ENCODE assay signal across 19 cellular contexts in genomic region chr5:9392625-9393024, GRCh38.
DNase-seq lines count a peak whose midpoint lies in the region; ATAC-seq, FAIRE-seq and TF ChIP-seq lines count a peak whose summit lies in the region.
"Had no signal": no experiment of that assay in that cellular context is flagged by ENCODE, and none has a peak within 500 bp of the region (broad histone marks: within the 10 kb centered on the region; RNA-seq: fewer than 3 reads in every experiment).

No MANE protein-coding gene starts in this region.

- no peak overlapping the region for H2AFZ ChIP-seq in GM23248

- no peak overlapping the region for H3K4me2 ChIP-seq in GM23248 (ENCODE audit: unreplicated experiment)

- H3K9me3 ChIP-seq in left ventricle myocardium inferior (replicated peaks): no peaks in the 10 kb centered on the region
- no peaks in the 10 kb centered on the region for H3K9me3 ChIP-seq in GM23248 (ENCODE audit: low read depth)
- H3K9me3 ChIP-seq in kidney (ENCODE audit: control insufficient read depth in 1 of 2, low read length in 2 of 2): no peaks in the 10 kb centered on the region
- H3K9me3 ChIP-seq: HAP-1 had no signal

- intact Hi-C loops in Right ventricle myocardium inferior (cut with DNase I) (no loop called here), cardiac septum (cut with DNase I) (no loop called here), left ventricle myocardium inferior (cut with micrococcal nuclease) (no loop called here), kidney (cut with DNase I) (no loop called here)

- no peaks in the 10 kb centered on the region for H3K9me2 ChIP-seq in GM23248 (ENCODE audit: insufficient read depth)

- DNase-seq in Right ventricle myocardium inferior (ENCODE audit: missing footprints) (no peak), cardiac septum (ENCODE audit: low spot score) (no peak), left ventricle myocardium inferior (no peak), myocyte (ENCODE audit: low read depth) (peak; percentile 18), SW 1271 (lab: John Stamatoyannopoulos, UW) (no peak), GM23248 (no peak), kidney (no peak)
- DNase-seq: CD8-positive, alpha-beta T cell; COR-L47; DMS153; DMS79 treated with DMSO at 0.1 percent for 48 hours; EL had no signal

- no peaks in the 10 kb centered on the region for H3F3A ChIP-seq in GM23248 (ENCODE audit: insufficient read depth)

- in situ Hi-C loops in GM23248 (cut with MboI): no loop called here

- H3K9ac ChIP-seq in GM23248: no peak overlapping the region
- H3K9ac ChIP-seq in kidney (ENCODE audit: low read length in 2 of 2): no peak overlapping the region

- H3K27ac ChIP-seq in left ventricle myocardium inferior (replicated peaks): peak overlapping the region; percentile 73
- H3K27ac ChIP-seq in GM23248: no peak overlapping the region
- no peak overlapping the region for H3K27ac ChIP-seq in kidney (ENCODE audit: low read depth in 2 of 2, low read length in 2 of 2)
- H3K27ac ChIP-seq: 22Rv1 had no signal

- no peaks in the 10 kb centered on the region for H3K36me3 ChIP-seq in left ventricle myocardium inferior
- H3K36me3 ChIP-seq in GM23248 (ENCODE audit: low read depth): no peaks in the 10 kb centered on the region; the same call in 1 of the 2 replicates
- no peaks in the 10 kb centered on the region for H3K36me3 ChIP-seq in kidney (ENCODE audit: control insufficient read depth in 1 of 2, insufficient read depth in 2 of 2, low read length in 2 of 2)
- H3K36me3 ChIP-seq: HAP-1 had no signal

- H3K27me3 ChIP-seq in left ventricle myocardium inferior (ENCODE audit: low read depth) (no peaks in the 10 kb centered on the region), GM23248 (replicated peaks; ENCODE audit: insufficient read depth) (no peaks in the 10 kb centered on the region)

- no peaks in the 10 kb centered on the region; the same call in 1 of the 2 replicates for H3K79me2 ChIP-seq in GM23248 (ENCODE audit: insufficient read depth)

- peaks cover 49% of the 10 kb centered on the region for H3K4me1 ChIP-seq in left ventricle myocardium inferior
- no peaks in the 10 kb centered on the region for H3K4me1 ChIP-seq in GM23248 (ENCODE audit: insufficient read depth)
- H3K4me1 ChIP-seq in kidney (ENCODE audit: control insufficient read depth in 1 of 2, insufficient read depth in 1 of 2, low read depth in 1 of 2, low read length in 2 of 2): no peaks in the 10 kb centered on the region
- H3K4me1 ChIP-seq: HAP-1 had no signal

- peak; percentile 90 for ATAC-seq in Right ventricle myocardium inferior
- ATAC-seq: CD8-positive, alpha-beta T cell; HepG2 had no signal

- 91 to 96% methylated on average over 1 of the region's 1 CpG for WGBS in GM23248 (ENCODE audit: low coverage in 1 of 2, low lambda C conversion rate in 2 of 2, missing lambda C conversion rate in 2 of 2), 2 experiments

- FAIRE-seq in kidney (lab: Jason Lieb, UNC): no peak
- FAIRE-seq: D721Med, G401.6, GM12891, H1, HepG2 had no signal

- TF ChIP-seq CTCF in left ventricle myocardium inferior (IDR thresholded peaks at IDR 0.05; ENCODE audit: borderline replicate concordance): no peak
- TF ChIP-seq CTCF in kidney (IDR thresholded peaks at IDR 0.05; ENCODE audit: borderline replicate concordance, extremely low read depth, insufficient read depth): no peak

- no peak overlapping the region for H3K4me3 ChIP-seq in left ventricle myocardium inferior
- H3K4me3 ChIP-seq in GM23248: no peak overlapping the region
- H3K4me3 ChIP-seq in kidney (ENCODE audit: low read length in 2 of 2): no peak overlapping the region
- H3K4me3 ChIP-seq: HAP-1 had no signal

- no peaks in the 10 kb centered on the region for H4K20me1 ChIP-seq in GM23248 (ENCODE audit: insufficient read depth)
